ENCODE assay signal across 10 cellular contexts in genomic region chr1:67688526-67689219, GRCh38. TPM values are rescaled to one million over a fixed set of nuclear protein-coding genes. Genes with fewer than 3 reads are reported as not detected.
DNase-seq lines count a peak whose midpoint lies in the region; ATAC-seq, FAIRE-seq and TF ChIP-seq lines count a peak whose summit lies in the region.
"Had no signal": no experiment of that assay in that cellular context is flagged by ENCODE, and none has a peak within 500 bp of the region (broad histone marks: within the 10 kb centered on the region; RNA-seq: fewer than 3 reads in every experiment).

No MANE protein-coding gene starts in this region.

- H3K79me2 ChIP-seq in astrocyte (ENCODE audit: insufficient read depth, low read length) = peaks cover 37% of the 10 kb centered on the region

- H3K4me1 ChIP-seq in astrocyte (ENCODE audit: insufficient read depth, low read length) = peaks cover 19% of the 10 kb centered on the region

- peak overlapping the region; percentile 98 for H3K27ac ChIP-seq in astrocyte (ENCODE audit: low read depth, low read length)

- no peaks in the 10 kb centered on the region for H3K27me3 ChIP-seq in MG63
- no peaks in the 10 kb centered on the region for H3K27me3 ChIP-seq in astrocyte (ENCODE audit: insufficient read depth, low read length)

- DNase-seq in ELR (ENCODE audit: low read depth) (peak; percentile 41), MG63 (no peak), astrocyte (ENCODE audit: low read depth) (no peak), nephron progenitor cell (no peak), NCI-H2107 (lab: John Stamatoyannopoulos, UW) (no peak), NCI-H1417 treated with DMSO at 0.1 percent for 48 hours (lab: John Stamatoyannopoulos, UW) (no peak), T1000 (lab: John Stamatoyannopoulos, UW) (no peak)
- DNase-seq: cortex of kidney had no signal

- H3K27ac Mint-ChIP-seq in astrocyte (ENCODE audit: unreplicated experiment) (peak overlapping the region; percentile 91), nephron progenitor cell (no peak overlapping the region)

- H3K4me2 ChIP-seq in astrocyte (ENCODE audit: low read length) = peak overlapping the region; percentile 89

- H3K27me3 Mint-ChIP-seq in astrocyte (ENCODE audit: low read depth, unreplicated experiment) (no peaks in the 10 kb centered on the region), nephron progenitor cell (ENCODE audit: low read depth, poor library complexity) (no peaks in the 10 kb centered on the region)

- H3K36me3 Mint-ChIP-seq in astrocyte (ENCODE audit: low read depth, unreplicated experiment) (peaks cover 19% of the 10 kb centered on the region), nephron progenitor cell (ENCODE audit: low read depth) (peaks cover 13% of the 10 kb centered on the region)

- H3K36me3 ChIP-seq in MG63 (peaks cover 55% of the 10 kb centered on the region), astrocyte (ENCODE audit: insufficient read depth, low read length) (peaks cover 25% of the 10 kb centered on the region)

- H3K4me3 ChIP-seq in MG63 = peak overlapping the region; percentile 92
- H3K4me3 ChIP-seq in astrocyte (ENCODE audit: insufficient read depth, low read depth, low read length) = peak overlapping the region; percentile 85

- H3K9me3 Mint-ChIP-seq in astrocyte (ENCODE audit: unreplicated experiment) (no peaks in the 10 kb centered on the region), nephron progenitor cell (no peaks in the 10 kb centered on the region)

- peaks cover 43% of the 10 kb centered on the region for H4K20me1 ChIP-seq in astrocyte (ENCODE audit: insufficient read depth, low read length)

- H3K4me1 Mint-ChIP-seq in astrocyte (ENCODE audit: low read depth, unreplicated experiment) (peaks cover 21% of the 10 kb centered on the region), nephron progenitor cell (peaks cover 43% of the 10 kb centered on the region)

- FAIRE-seq in astrocyte (lab: Jason Lieb, UNC) = no peak

- no peak for ATAC-seq in GM21619 (IDR thresholded peaks at IDR 0.05; ENCODE audit: unreplicated experiment)
- ATAC-seq: left lobe of liver had no signal

- peak overlapping the region; percentile 75 for H3K4me3 Mint-ChIP-seq in astrocyte (ENCODE audit: unreplicated experiment)
- peak overlapping the region; percentile 8 for H3K4me3 Mint-ChIP-seq in nephron progenitor cell

- TF ChIP-seq CTCF in astrocyte (IDR thresholded peaks at IDR 0.05; ENCODE audit: insufficient read depth, low read depth, low read length) (no peak), nephron progenitor cell (IDR thresholded peaks at IDR 0.05) (no peak)

- H2AFZ ChIP-seq in astrocyte (ENCODE audit: low read depth, low read length) = no peak overlapping the region

- H3K9ac ChIP-seq in astrocyte (ENCODE audit: low read length) = peak overlapping the region; percentile 98

- H3K9me3 ChIP-seq in MG63 (no peaks in the 10 kb centered on the region), astrocyte (ENCODE audit: insufficient read depth, low read depth, low read length) (no peaks in the 10 kb centered on the region)

RNA-seq across cellular contexts. Expression of gene GADD45A, which starts 3.7 kb away (rescaled TPM):
- 16.5 and 20.5 TPM in 2 replicates for total RNA-seq in MG63 (2014; rRNA removed; shearing (Covaris generic); ENCODE audit: low replicate concordance)
- 127 and 162 TPM in 2 replicates for total RNA-seq in astrocyte
